7 cellular contexts compared by ENCODE assay signal in the genomic region with DNA sequence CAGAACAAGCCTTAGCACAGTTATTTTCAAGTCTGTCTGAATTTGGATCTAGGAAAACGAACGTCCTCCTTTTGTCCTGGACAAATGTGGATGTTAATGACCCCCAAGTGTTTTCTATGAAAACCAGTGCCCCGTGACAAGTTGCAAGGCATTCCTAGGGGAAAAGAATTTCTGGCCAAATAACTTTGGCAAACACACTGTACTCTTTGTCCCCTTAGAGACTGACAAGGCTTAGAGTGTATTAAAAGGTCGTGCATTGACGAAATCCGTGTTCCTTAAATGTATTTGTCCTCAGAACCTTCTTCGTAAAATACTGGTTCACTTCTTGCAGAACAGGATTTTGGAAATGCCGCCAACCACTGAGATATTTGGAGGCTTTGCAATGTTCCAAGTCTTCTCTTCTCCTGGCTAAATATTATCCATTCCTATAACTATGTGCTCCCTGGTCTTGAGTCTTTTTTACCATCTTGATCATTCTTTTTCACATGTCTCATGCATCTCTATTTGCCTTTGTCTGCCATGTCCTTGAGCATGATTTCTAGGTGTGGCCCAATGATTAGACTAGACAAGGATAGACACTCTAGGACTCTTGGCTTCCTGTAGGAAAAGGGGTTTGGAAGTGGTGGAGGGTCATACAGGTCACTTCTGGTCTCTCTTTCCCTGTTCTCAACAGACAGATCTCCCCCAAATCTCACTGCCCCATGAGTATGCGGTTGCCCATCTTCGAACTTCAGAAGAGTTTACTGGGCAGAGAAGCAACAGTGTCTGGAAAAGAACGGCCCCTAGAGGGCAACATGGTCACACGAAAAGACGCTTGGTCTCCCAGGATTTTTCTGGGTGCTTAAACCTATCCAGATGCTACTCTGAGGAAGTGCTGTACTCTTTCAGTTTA.
DNase-seq lines count a peak whose midpoint lies in the region; ATAC-seq and TF ChIP-seq lines count a peak whose summit lies in the region.

No MANE protein-coding gene starts in this region.

- H3K79me2 ChIP-seq in mammary epithelial cell (ENCODE audit: insufficient read depth, low read length) = no peaks in the 10 kb centered on the region

- TF ChIP-seq EP300 in Ishikawa (IDR thresholded peaks at IDR 0.05; ENCODE audit: borderline replicate concordance) = no peak
- no peak for TF ChIP-seq EP300 in stomach (IDR thresholded peaks at IDR 0.05)

- CTCF ChIA-PET in RWPE1 (lab: Yijun Ruan, JAX) = interaction anchor here (0.6 to 0.7 kb wide), 2 partner anchors 22 to 879 kb away, joined by 3 to 5 read pairs; no protein-coding TSS in a partner anchor
- CTCF ChIA-PET in mammary epithelial cell (lab: Charles Lee; ENCODE audit: low non-redundant PET) = no interaction called here

- no peak overlapping the region for H3K4me3 ChIP-seq in GM12865 (ENCODE audit: low read depth, low read length)
- no peak overlapping the region for H3K4me3 ChIP-seq in mammary epithelial cell (replicated peaks in 1 of 3; ENCODE audit: insufficient read depth in 1 of 3, low read depth in 2 of 3, low read length in 3 of 3)
- H3K4me3 ChIP-seq in stomach = no peak overlapping the region

- H3K36me3 ChIP-seq in mammary epithelial cell (ENCODE audit: insufficient read depth, low read length) (no peaks in the 10 kb centered on the region), stomach (no peaks in the 10 kb centered on the region)

- no peak overlapping the region for H3K4me2 ChIP-seq in mammary epithelial cell (ENCODE audit: insufficient read depth, low read depth, low read length)

- H4K20me1 ChIP-seq in mammary epithelial cell (ENCODE audit: insufficient read depth, low read length) = no peaks in the 10 kb centered on the region

- TF ChIP-seq CTCF in GM12865 (IDR thresholded peaks at IDR 0.05; ENCODE audit: insufficient read depth, low read depth, low read length, missing control alignments) (peak; percentile 70), RWPE1 (conservative IDR thresholded peaks at IDR 0.05; ENCODE audit: low read depth) (peak; percentile 48), mammary epithelial cell (conservative IDR thresholded peaks at IDR 0.05 in 1 of 2, IDR thresholded peaks at IDR 0.05 in 1 of 2; ENCODE audit: extremely low read depth in 1 of 2, insufficient read depth in 1 of 2, low read depth in 1 of 2, low read length in 2 of 2) (peak; percentile 63 to 79), stomach (IDR thresholded peaks at IDR 0.05) (peak in 5 of 7 experiments; percentile 27 to 64 (median 36))

- no peak overlapping the region for H3K27ac ChIP-seq in RWPE1
- no peak overlapping the region for H3K27ac ChIP-seq in mammary epithelial cell (ENCODE audit: insufficient read depth, low read depth, low read length)
- H3K27ac ChIP-seq in stomach = no peak overlapping the region

- DNase-seq in GM12865 (ENCODE audit: low read depth) (peak; percentile 74), RWPE1 (ENCODE audit: low spot score) (peak; percentile 20), mammary epithelial cell (peak; percentile 48), left kidney (ENCODE audit: low read depth, low spot score) (peak; percentile 78), stomach (peak; percentile 52)

- no peaks in the 10 kb centered on the region for H3K9me3 ChIP-seq in mammary epithelial cell (replicated peaks; ENCODE audit: insufficient read depth, low read length)
- H3K9me3 ChIP-seq in stomach = no peaks in the 10 kb centered on the region

- peak; percentile 63 for TF ChIP-seq RAD21 in Ishikawa (IDR thresholded peaks at IDR 0.05; ENCODE audit: low read depth)

- dilution Hi-C loops in mammary epithelial cell (cut with HindIII; ENCODE audit: low sequenced_read_pairs) = no loop called here

- peak; percentile 89 for ATAC-seq in GM21576 (IDR thresholded peaks at IDR 0.05; ENCODE audit: unreplicated experiment)

- POLR2A ChIA-PET in RWPE1 (lab: Yijun Ruan, JAX; ENCODE audit: low non-redundant PET) = no interaction called here

- no peak overlapping the region for H3K9ac ChIP-seq in mammary epithelial cell (ENCODE audit: insufficient read depth, low read length)

- H3K27me3 ChIP-seq in mammary epithelial cell (ENCODE audit: insufficient read depth, low read length) (no peaks in the 10 kb centered on the region), stomach (no peaks in the 10 kb centered on the region)

- in situ Hi-C loops in mammary epithelial cell (cut with MboI; ENCODE audit: low sequenced_read_pairs in 2 of 2) = loop anchor here (25.0 kb wide), 1 partner anchor 1482 kb away; no protein-coding TSS in a partner anchor

- no TSS peak for BruUV-seq in mammary epithelial cell (replicated peaks; lab: Mats Ljungman, UMichigan)

- intact Hi-C loops in mammary epithelial cell (cut with micrococcal nuclease) = loop anchor here (1.0 to 10.0 kb wide), 6 partner anchors 80 to 1837 kb away; no protein-coding TSS in a partner anchor
- intact Hi-C loops in stomach (cut with DNase I; ENCODE audit: low total_unique reads) = no loop called here

- TF ChIP-seq POLR2A in stomach (IDR thresholded peaks at IDR 0.05) = no peak

- H3K4me1 ChIP-seq in mammary epithelial cell (ENCODE audit: insufficient read depth, low read length) = no peaks in the 10 kb centered on the region
- H3K4me1 ChIP-seq in stomach = peaks cover 0 to 16% (median 7%) of the 10 kb centered on the region in 4 donors

- 17% methylated on average over 13 of the region's 13 CpGs for WGBS in mammary epithelial cell (ENCODE audit: low coverage, missing lambda C conversion rate)
- WGBS in stomach, 5 donors = 17 to 29% (median 21%) methylated on average over 13 of the region's 13 CpGs

- no peak overlapping the region for H2AFZ ChIP-seq in mammary epithelial cell (ENCODE audit: low read depth, low read length)

TF ChIP-seq in Ishikawa, 13 proteins besides CTCF, POLR2A, EP300 and RAD21:
- TF ChIP-seq REST (IDR thresholded peaks at IDR 0.05; ENCODE audit: low read depth) (no peak), USF1 (IDR thresholded peaks at IDR 0.05) (no peak), ZBTB7A (IDR thresholded peaks at IDR 0.05; ENCODE audit: low read depth) (no peak), MAX (IDR thresholded peaks at IDR 0.05) (no peak), CREB1 (IDR thresholded peaks at IDR 0.05; ENCODE audit: low read depth) (no peak), CEBPB (IDR thresholded peaks at IDR 0.05) (no peak), NFIC (IDR thresholded peaks at IDR 0.05) (no peak), YY1 (IDR thresholded peaks at IDR 0.05; ENCODE audit: low read depth) (no peak), EGR1 (IDR thresholded peaks at IDR 0.05) (no peak), TEAD4 (IDR thresholded peaks at IDR 0.05) (no peak), FOXM1 (IDR thresholded peaks at IDR 0.05; ENCODE audit: borderline replicate concordance, low read depth) (no peak), TCF12 (IDR thresholded peaks at IDR 0.05; ENCODE audit: low read depth) (no peak), TAF1 (IDR thresholded peaks at IDR 0.05; ENCODE audit: low read depth) (no peak)

Comparison
In these comparisons a context has a peak if more than half of its experiments do, and no peak if none do; other contexts are left out.
1. DNase-seq: peak in every context shown above with its lines; median percentile 78 in left kidney; 74 in GM12865; 52 in stomach; 48 in mammary epithelial cell; 20 in RWPE1.